In genomic region chr7:5237286-5237685, GRCh38 we compare ENCODE assay signal across 10 cellular contexts. TPM values are rescaled to one million over a fixed set of nuclear protein-coding genes. Genes with fewer than 3 reads are reported as not detected.
A peak's percentile ranks its signal among the peaks of the same experiment; 100 is the strongest.
DNase-seq lines count a peak whose midpoint lies in the region; ATAC-seq and TF ChIP-seq lines count a peak whose summit lies in the region.
"Had no signal": no experiment of that assay in that cellular context is flagged by ENCODE, and none has a peak within 500 bp of the region (broad histone marks: within the 10 kb centered on the region; RNA-seq: fewer than 3 reads in every experiment).

No MANE protein-coding gene starts in this region.

- H3K4me1 ChIP-seq in mesenchymal stem cell (ENCODE audit: control insufficient read depth, insufficient read depth, low read depth, low read length) (peaks cover 15% of the 10 kb centered on the region), upper lobe of left lung (peaks cover 12 to 29% (median 25%) of the 10 kb centered on the region in 4 donors)
- H3K4me1 ChIP-seq: pancreas had no signal

- no peak overlapping the region for H3K18ac ChIP-seq in mesenchymal stem cell (ENCODE audit: low read depth in 1 of 2, low read length in 2 of 2)

- DNase-seq in LNCaP clone FGC (ENCODE audit: low read depth) (peak; percentile 21), dorsolateral prefrontal cortex (peak; percentile 59 to 85 (median 76)), mesenchymal stem cell (peak; percentile 23), upper lobe of left lung (peak; percentile 72 to 77), LoVo (ENCODE audit: low spot score) (no peak)
- no peak for DNase-seq in stimulated activated CD4-positive, alpha-beta T cell treated with anti-CD3 and anti-CD28 coated beads, Interleukin-12 subunit alpha, Interleukin-12 subunit beta, amount 100 ng/mL, for 4 hours
- DNase-seq in stimulated activated CD4-positive, alpha-beta T cell treated with anti-CD3 and anti-CD28 coated beads, Interleukin-4, amount 100 ng/mL, for 24 hours = no peak
- DNase-seq in activated naive CD4-positive, alpha-beta T cell treated with anti-CD3 and anti-CD28 coated beads for 36 hours = no peak
- DNase-seq: central memory CD4-positive, alpha-beta T cell had no signal

- WGBS in mesenchymal stem cell = 90% methylated on average over 19 of the region's 21 CpGs
- WGBS in upper lobe of left lung, 2 donors = 32 to 46% methylated on average over 21 of the region's 21 CpGs

- H3K9me3 ChIP-seq in mesenchymal stem cell (ENCODE audit: control insufficient read depth, low read length) (no peaks in the 10 kb centered on the region), upper lobe of left lung (no peaks in the 10 kb centered on the region)
- H3K9me3 ChIP-seq: pancreas had no signal

- H3K36me3 ChIP-seq in mesenchymal stem cell (ENCODE audit: control insufficient read depth in 1 of 2, insufficient read depth in 2 of 2, low read depth in 1 of 2, low read length in 2 of 2) = peaks cover 13% of the 10 kb centered on the region in 2 experiments
- peaks cover 0 to 10% (median under 1%) of the 10 kb centered on the region in 4 donors for H3K36me3 ChIP-seq in upper lobe of left lung

- H3K27ac ChIP-seq in dorsolateral prefrontal cortex (peak overlapping the region in 53 of 59 donors; percentile 2 to 84 (median 63)), mesenchymal stem cell (ENCODE audit: low read length, poor library complexity, severe bottlenecking) (no peak overlapping the region), upper lobe of left lung (peak overlapping the region in 3 of 4 donors; percentile 12 to 63 (median 39))

- H3K27me3 ChIP-seq in dorsolateral prefrontal cortex = no peaks in the 10 kb centered on the region
- peaks cover 5 to 10% of the 10 kb centered on the region in 2 experiments for H3K27me3 ChIP-seq in mesenchymal stem cell (ENCODE audit: control insufficient read depth in 1 of 2, insufficient read depth in 1 of 2, low read length in 2 of 2)
- H3K27me3 ChIP-seq in upper lobe of left lung = no peaks in the 10 kb centered on the region
- H3K27me3 ChIP-seq: pancreas had no signal

- H3K23ac ChIP-seq in mesenchymal stem cell (ENCODE audit: low read length in 2 of 2) = no peak overlapping the region

- H3K4me3 Mint-ChIP-seq in activated naive CD4-positive, alpha-beta T cell treated with anti-CD3 and anti-CD28 coated beads for 36 hours = no peak overlapping the region

- CTCF ChIA-PET in activated naive CD4-positive, alpha-beta T cell treated with anti-CD3 and anti-CD28 coated beads for 36 hours (lab: Charles Lee) = interaction anchor here (0.6 kb wide), 1 partner anchor 435 kb away, joined by 4 read pairs; no protein-coding TSS in a partner anchor

- no peak overlapping the region for H3K14ac ChIP-seq in mesenchymal stem cell (ENCODE audit: low read length in 2 of 2)

- no peak for TF ChIP-seq EP300 in upper lobe of left lung (IDR thresholded peaks at IDR 0.05)

- H4K91ac ChIP-seq in mesenchymal stem cell (ENCODE audit: low read length) = no peak overlapping the region

- TF ChIP-seq CTCF in LNCaP clone FGC (IDR thresholded peaks at IDR 0.05; ENCODE audit: control insufficient read depth, extremely low read depth, insufficient read depth) (no peak), dorsolateral prefrontal cortex (IDR thresholded peaks at IDR 0.05 in 54 of 56, conservative IDR thresholded peaks at IDR 0.05 in 2 of 56; ENCODE audit: low read depth in 1 of 56, partially characterized antibody in 56 of 56) (peak in 3 of 56 donors; percentile 3 to 18 (median 18)), upper lobe of left lung (IDR thresholded peaks at IDR 0.05) (no peak)

- no peak overlapping the region for H2AFZ ChIP-seq in mesenchymal stem cell (ENCODE audit: low read depth, low read length)

- TF ChIP-seq POLR2A in upper lobe of left lung (IDR thresholded peaks at IDR 0.05) = peak in 1 of 4 donors; percentile 54

- H3K9me3 Mint-ChIP-seq in activated naive CD4-positive, alpha-beta T cell treated with anti-CD3 and anti-CD28 coated beads for 36 hours = no peaks in the 10 kb centered on the region

- peaks cover 3% of the 10 kb centered on the region for H3K36me3 Mint-ChIP-seq in activated naive CD4-positive, alpha-beta T cell treated with anti-CD3 and anti-CD28 coated beads for 36 hours (ENCODE audit: low read depth)

- H4K8ac ChIP-seq in mesenchymal stem cell (ENCODE audit: low read length) = no peak overlapping the region

- no peak overlapping the region for H2BK120ac ChIP-seq in mesenchymal stem cell (ENCODE audit: low read depth, low read length)

- H3K79me1 ChIP-seq in mesenchymal stem cell (replicated peaks; ENCODE audit: low read length, poor library complexity, severe bottlenecking) = no peaks in the 10 kb centered on the region

- H3K4me2 ChIP-seq in mesenchymal stem cell (ENCODE audit: low read length, poor library complexity, severe bottlenecking) = no peak overlapping the region

- H2BK5ac ChIP-seq in mesenchymal stem cell (ENCODE audit: low read depth, low read length, poor library complexity, severe bottlenecking) = no peak overlapping the region

- H3K27ac Mint-ChIP-seq in activated naive CD4-positive, alpha-beta T cell treated with anti-CD3 and anti-CD28 coated beads for 36 hours = no peak overlapping the region

- H3K9ac ChIP-seq in mesenchymal stem cell (ENCODE audit: low read length) = peak overlapping the region; percentile 69

- no peak overlapping the region for H2BK15ac ChIP-seq in mesenchymal stem cell (ENCODE audit: low read depth, poor library complexity, severe bottlenecking)

- no peak overlapping the region for H2AK5ac ChIP-seq in mesenchymal stem cell (ENCODE audit: low read length, severe bottlenecking)

- peaks cover 15% of the 10 kb centered on the region for H3K27me3 Mint-ChIP-seq in activated naive CD4-positive, alpha-beta T cell treated with anti-CD3 and anti-CD28 coated beads for 36 hours (ENCODE audit: low read depth)

- no peak overlapping the region for H3K4ac ChIP-seq in mesenchymal stem cell (ENCODE audit: low read depth in 1 of 2, low read length in 2 of 2)

- H2BK12ac ChIP-seq in mesenchymal stem cell (ENCODE audit: low read length in 2 of 2) = no peak overlapping the region

- intact Hi-C loops in dorsolateral prefrontal cortex (cut with DNase I) = loop anchor here (10.0 kb wide), 2 partner anchors 128 to 448 kb away; no protein-coding TSS in a partner anchor
- intact Hi-C loops in activated naive CD4-positive, alpha-beta T cell treated with anti-CD3 and anti-CD28 coated beads for 36 hours (cut with micrococcal nuclease) = no loop called here

- H3K4me3 ChIP-seq in LNCaP clone FGC (ENCODE audit: low read depth, low read length) (no peak overlapping the region), dorsolateral prefrontal cortex (peak overlapping the region in 48 of 59 donors; percentile 5 to 59 (median 34)), mesenchymal stem cell (ENCODE audit: insufficient read depth in 1 of 2, low read depth in 1 of 2, low read length in 2 of 2) (peak overlapping the region in 1 of 2 experiments; percentile 70), upper lobe of left lung (peak overlapping the region in 2 of 4 donors; percentile 21 to 33)
- H3K4me3 ChIP-seq: pancreas had no signal

- H3K4me1 Mint-ChIP-seq in activated naive CD4-positive, alpha-beta T cell treated with anti-CD3 and anti-CD28 coated beads for 36 hours (ENCODE audit: low read depth) = peaks cover 18% of the 10 kb centered on the region

- ATAC-seq in upper lobe of left lung (ENCODE audit: low FRiP score in 2 of 2) = peak; percentile 38 to 85

RNA-seq across cellular contexts. Expression of gene SLC29A4, which starts 45.5 kb away (rescaled TPM):
- total RNA-seq in dorsolateral prefrontal cortex (10 to 100 TPM in 112 of 120 experiments, 1 to 10 TPM in 8; 4.9 to 63.6 (median 19.0) TPM), upper lobe of left lung (10 to 100 TPM in 1 of 6 donors, 1 to 10 TPM in 3, under 1 TPM in 2; 0.39 to 10.5 (median 1.4) TPM)
- 10.2 TPM for polyA plus RNA-seq in mesenchymal stem cell (2013, experiment 1 of 2)
- polyA plus RNA-seq in mesenchymal stem cell (2013, experiment 2 of 2) = 9.8 TPM
- total RNA-seq in activated naive CD4-positive, alpha-beta T cell treated with anti-CD3 and anti-CD28 coated beads for 36 hours = under 1 TPM; 0.24 to 0.42 TPM

RNA-seq across cellular contexts. Expression of gene WIPI2, which starts 47.3 kb away (rescaled TPM):
- total RNA-seq in dorsolateral prefrontal cortex (100 to 1,000 TPM in 18 of 120 experiments, 10 to 100 TPM in 102; 71.9 to 108 (median 90.3) TPM), upper lobe of left lung (100 to 1,000 TPM in 1 of 6 donors, 10 to 100 TPM in 5; 49.1 to 129 (median 67.0) TPM)
- polyA plus RNA-seq in mesenchymal stem cell (2013, experiment 1 of 2) = 70.7 TPM
- 69.6 TPM for polyA plus RNA-seq in mesenchymal stem cell (2013, experiment 2 of 2)
- 10 to 100 TPM; 42.6 to 45.1 TPM for total RNA-seq in activated naive CD4-positive, alpha-beta T cell treated with anti-CD3 and anti-CD28 coated beads for 36 hours

Comparison
In these comparisons a context has a peak if more than half of its experiments do, and no peak if none do; other contexts are left out.
1. DNase-seq: peak in LNCaP clone FGC (single experiment), dorsolateral prefrontal cortex (10 of 10), mesenchymal stem cell (single experiment) and upper lobe of left lung (2 of 2); none in stimulated activated CD4-positive, alpha-beta T cell treated with anti-CD3 and anti-CD28 coated beads, Interleukin-12 subunit alpha, Interleukin-12 subunit beta, amount 100 ng/mL, for 4 hours (single experiment), LoVo (single experiment), stimulated activated CD4-positive, alpha-beta T cell treated with anti-CD3 and anti-CD28 coated beads, Interleukin-4, amount 100 ng/mL, for 24 hours (single experiment) and activated naive CD4-positive, alpha-beta T cell treated with anti-CD3 and anti-CD28 coated beads for 36 hours (single experiment).